Comparison of ENCODE assay signal across 15 cellular contexts in genomic region chr4:118790544-118790943, GRCh38.
"Had no signal": no experiment of that assay in that cellular context is flagged by ENCODE, and none has a peak within 500 bp of the region (broad histone marks: within the 10 kb centered on the region; RNA-seq: fewer than 3 reads in every experiment).

No MANE protein-coding gene starts in this region.

- H3K27me3 ChIP-seq: ovary, tibial nerve had no signal

- H3K27ac ChIP-seq: ovary, tibial nerve had no signal

- H3K4me3 Mint-ChIP-seq: activated naive CD4-positive, alpha-beta T cell treated with anti-CD3 and anti-CD28 coated beads, Interleukin-2, amount 10 ng/mL, durations not matched to agents 7 days and 5 days; memory B cell; neural crest cell; stimulated activated effector memory CD8-positive, alpha-beta T cell treated with anti-CD3 and anti-CD28 coated beads, Interleukin-12 subunit alpha, Interleukin-12 subunit beta, amount 100 ng/mL, for 72 hours had no signal

- FAIRE-seq: islet of Langerhans, small intestine had no signal

- H3K27me3 Mint-ChIP-seq: activated naive CD4-positive, alpha-beta T cell treated with anti-CD3 and anti-CD28 coated beads, Interleukin-2, amount 10 ng/mL, durations not matched to agents 7 days and 5 days; memory B cell had no signal

- ATAC-seq: activated CD4-positive, CD25-positive, alpha-beta regulatory T cell treated with anti-CD3 and anti-CD28 coated beads, Interleukin-2, amount 50 U/mL, for 24 hours; esophagus mucosa; left lobe of liver; stimulated activated effector memory CD8-positive, alpha-beta T cell treated with anti-CD3 and anti-CD28 coated beads, Interleukin-12 subunit alpha, Interleukin-12 subunit beta, amount 100 ng/mL, for 72 hours had no signal

- H3K4me3 ChIP-seq: ovary, tibial nerve had no signal

- DNase-seq: activated naive CD4-positive, alpha-beta T cell treated with anti-CD3 and anti-CD28 coated beads, Interleukin-2, amount 10 ng/mL, durations not matched to agents 7 days and 5 days; head of caudate nucleus; ovary; retina; small intestine; T-helper 2 cell had no signal

- H3K4me1 Mint-ChIP-seq: activated naive CD4-positive, alpha-beta T cell treated with anti-CD3 and anti-CD28 coated beads, Interleukin-2, amount 10 ng/mL, durations not matched to agents 7 days and 5 days; memory B cell; stimulated activated effector memory CD8-positive, alpha-beta T cell treated with anti-CD3 and anti-CD28 coated beads, Interleukin-12 subunit alpha, Interleukin-12 subunit beta, amount 100 ng/mL, for 72 hours had no signal

- H3K27ac Mint-ChIP-seq: activated naive CD4-positive, alpha-beta T cell treated with anti-CD3 and anti-CD28 coated beads, Interleukin-2, amount 10 ng/mL, durations not matched to agents 7 days and 5 days; activated T-helper 2 cell treated with anti-CD3 and anti-CD28 coated beads, Interferon-gamma antibody, Interleukin-2, Interleukin-4, amounts not matched to agents 10 μg/mL and 5 μg/mL and 100 μg/mL, durations not matched to agents 14 hours and 24 hours and 36 hours; memory B cell; stimulated activated effector memory CD8-positive, alpha-beta T cell treated with anti-CD3 and anti-CD28 coated beads, Interleukin-12 subunit alpha, Interleukin-12 subunit beta, amount 100 ng/mL, for 72 hours had no signal

- H3K36me3 ChIP-seq: ovary had no signal

- H3K9me3 Mint-ChIP-seq: activated naive CD4-positive, alpha-beta T cell treated with anti-CD3 and anti-CD28 coated beads, Interleukin-2, amount 10 ng/mL, durations not matched to agents 7 days and 5 days; activated T-helper 2 cell treated with anti-CD3 and anti-CD28 coated beads, Interferon-gamma antibody, Interleukin-2, Interleukin-4, amounts not matched to agents 10 μg/mL and 5 μg/mL and 100 μg/mL, durations not matched to agents 14 hours and 24 hours and 36 hours; memory B cell; neural crest cell; stimulated activated effector memory CD8-positive, alpha-beta T cell treated with anti-CD3 and anti-CD28 coated beads, Interleukin-12 subunit alpha, Interleukin-12 subunit beta, amount 100 ng/mL, for 72 hours had no signal

- H3K9me3 ChIP-seq: ovary, tibial nerve had no signal
